Comparison of ENCODE assay signal across 9 cellular contexts in the genomic region with DNA sequence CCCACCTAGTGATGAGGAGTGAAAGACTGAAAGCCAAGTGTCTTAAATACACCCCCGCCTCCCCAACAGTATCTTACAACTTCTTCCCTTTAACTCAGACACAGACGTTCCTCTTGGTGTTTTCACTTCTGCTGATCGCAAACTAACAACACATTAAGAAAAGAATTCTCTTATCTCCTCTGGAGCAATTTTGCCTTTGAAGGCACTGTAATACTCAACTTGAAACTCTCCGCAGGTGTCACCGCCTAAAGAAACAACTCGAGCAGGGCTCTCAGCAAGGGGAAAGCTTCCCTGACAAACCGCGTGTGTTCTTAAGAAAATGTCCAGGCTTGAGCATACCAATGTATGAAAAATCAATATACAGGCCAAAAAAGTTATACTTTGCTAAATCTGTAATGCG. TPM values are rescaled to one million over a fixed set of nuclear protein-coding genes. Genes with fewer than 3 reads are reported as not detected.
DNase-seq lines count a peak whose midpoint lies in the region; ATAC-seq, FAIRE-seq and TF ChIP-seq lines count a peak whose summit lies in the region.
"Had no signal": no experiment of that assay in that cellular context is flagged by ENCODE, and none has a peak within 500 bp of the region (broad histone marks: within the 10 kb centered on the region; RNA-seq: fewer than 3 reads in every experiment).

No MANE protein-coding gene starts in this region.

- no peak overlapping the region for H2AFZ ChIP-seq in HepG2 (ENCODE audit: low read length)

- H3K79me2 ChIP-seq in HepG2 (ENCODE audit: insufficient read depth, low read length): no peaks in the 10 kb centered on the region

- peak overlapping the region; percentile 69 for H3K4me3 ChIP-seq in HUES6 (ENCODE audit: low read depth, low read length)
- H3K4me3 ChIP-seq in body of pancreas: peak overlapping the region in 1 of 2 donors; percentile 6
- H3K4me3 ChIP-seq in HepG2 (replicated peaks in 1 of 3; ENCODE audit: insufficient read depth in 1 of 3, low read depth in 2 of 3, low read length in 3 of 3): peak overlapping the region; percentile 35 to 49 (median 35); a peak in 5 of 6 replicates
- H3K4me3 ChIP-seq in transverse colon: peak overlapping the region; percentile 45 to 75 (median 67)

- FAIRE-seq in HepG2 (lab: Jason Lieb, UNC): no peak

- H3K4me1 ChIP-seq in HUES6 (ENCODE audit: control insufficient read depth, insufficient read depth, low read length) (peaks cover 4% of the 10 kb centered on the region; the same call in 1 of the 2 replicates), body of pancreas (peaks cover 16% of the 10 kb centered on the region), HepG2 (ENCODE audit: insufficient read depth, low read length) (peaks cover 23% of the 10 kb centered on the region), transverse colon (peaks cover 3 to 51% (median 20%) of the 10 kb centered on the region in 4 donors)

- H3K27ac ChIP-seq in HUES6 (ENCODE audit: low read depth, low read length): no peak overlapping the region; the same call in 1 of the 2 replicates
- H3K27ac ChIP-seq in body of pancreas: peak overlapping the region in 2 of 4 donors; percentile 52 to 71
- no peak overlapping the region for H3K27ac ChIP-seq in HepG2 (ENCODE audit: extremely low read length, insufficient read depth, low read length)
- H3K27ac ChIP-seq in transverse colon: peak overlapping the region; percentile 85 to 90 (median 89)

- WGBS in body of pancreas, 2 donors: 8 to 9% methylated on average over 9 of the region's 9 CpGs
- WGBS in HepG2 (ENCODE audit: low lambda C conversion rate): 11% methylated on average over 9 of the region's 9 CpGs
- 0 to 2% methylated on average over 2 to 9 of the region's 9 CpGs for WGBS in transverse colon (ENCODE audit: low coverage in 1 of 2), 2 donors

- H4K20me1 ChIP-seq in HepG2 (ENCODE audit: insufficient read depth, low read length): no peaks in the 10 kb centered on the region

- intact Hi-C loops in body of pancreas (cut with DNase I): loop anchor here (10.0 kb wide), 1 partner anchor 536 kb away; no protein-coding TSS in a partner anchor
- intact Hi-C loops in HepG2 (cut with micrococcal nuclease; ENCODE audit: unreplicated experiment): loop anchor here (5.0 kb wide), 1 partner anchor 529 kb away; no protein-coding TSS in a partner anchor
- intact Hi-C loops in transverse colon (cut with DNase I; ENCODE audit: low total_unique reads): loop anchor here (10.0 kb wide), 1 partner anchor 214 kb away; no protein-coding TSS in a partner anchor

- CTCF ChIA-PET in HepG2 (lab: Yijun Ruan, JAX; ENCODE audit: low intra/inter-chr PET ratio, low total read pairs): no interaction called here

- peak overlapping the region; percentile 81 for H3K4me2 ChIP-seq in HepG2 (ENCODE audit: low read depth, low read length)

- TF ChIP-seq RAD21 in HepG2 (CRISPR knock-in tag; IDR thresholded peaks at IDR 0.05): no peak

- TF ChIP-seq CTCF in body of pancreas (IDR thresholded peaks at IDR 0.05) (no peak), HepG2 (CRISPR knock-in tag; IDR thresholded peaks at IDR 0.05) (no peak), transverse colon (IDR thresholded peaks at IDR 0.05) (no peak)

- peak; percentile 2 for ATAC-seq in body of pancreas
- no peak for ATAC-seq in HepG2

- H3K9ac ChIP-seq in HUES6 (ENCODE audit: low read length) (peak overlapping the region; percentile 56), HepG2 (ENCODE audit: insufficient read depth, low read depth, low read length) (no peak overlapping the region; the same call in 1 of the 2 replicates)

- no peak for TF ChIP-seq POLR2A in body of pancreas (IDR thresholded peaks at IDR 0.05)
- no peak for TF ChIP-seq POLR2A in HepG2 (IDR thresholded peaks at IDR 0.05; ENCODE audit: insufficient read depth in 1 of 2, low read depth in 2 of 2, low read length in 2 of 2)
- TF ChIP-seq POLR2A in transverse colon (IDR thresholded peaks at IDR 0.05): no peak

- no peaks in the 10 kb centered on the region for H3K9me3 ChIP-seq in HUES6 (ENCODE audit: control insufficient read depth, insufficient read depth, low read depth, low read length)
- H3K9me3 ChIP-seq in body of pancreas: no peaks in the 10 kb centered on the region
- H3K9me3 ChIP-seq in HepG2 (ENCODE audit: low read length): no peaks in the 10 kb centered on the region
- no peaks in the 10 kb centered on the region for H3K9me3 ChIP-seq in transverse colon

- POLR2A ChIA-PET in HepG2 (lab: Yijun Ruan, JAX): no interaction called here

- no TSS peak for BruUV-seq in HepG2 (replicated peaks; lab: Mats Ljungman, UMichigan)

- no peaks in the 10 kb centered on the region for H3K36me3 ChIP-seq in HUES6 (ENCODE audit: control insufficient read depth, insufficient read depth, low read length)
- H3K36me3 ChIP-seq in body of pancreas (replicated peaks in 1 of 2; ENCODE audit: insufficient read depth in 1 of 2, low read depth in 2 of 2): no peaks in the 10 kb centered on the region
- no peaks in the 10 kb centered on the region for H3K36me3 ChIP-seq in HepG2 (replicated peaks in 1 of 2; ENCODE audit: control insufficient read depth in 1 of 2, insufficient read depth in 2 of 2, low read length in 2 of 2)
- H3K36me3 ChIP-seq in transverse colon: no peaks in the 10 kb centered on the region

- in situ Hi-C loops in HepG2 (cut with HindIII; ENCODE audit: extremely low pct_ligation_motif_present, low pct_unique_long_range_greater_than_20kb) (loop anchor here (25.0 kb wide), 1 partner anchor 544 kb away; no protein-coding TSS in a partner anchor), transverse colon (cut with MboI; ENCODE audit: low pct_ligation_motif_present in 1 of 4, low pct_unique_long_range_greater_than_20kb in 1 of 4, low sequenced_read_pairs in 3 of 4) (loop anchor here (25.0 kb wide), 2 partner anchors 206 to 544 kb away; no protein-coding TSS in a partner anchor)

- TF ChIP-seq EP300 in HepG2 (IDR thresholded peaks at IDR 0.05; ENCODE audit: low read depth in 2 of 2, low read length in 2 of 2) (no peak), HepG2 (CRISPR knock-in tag; IDR thresholded peaks at IDR 0.05; ENCODE audit: borderline replicate concordance) (no peak), transverse colon (IDR thresholded peaks at IDR 0.05; ENCODE audit: low read depth) (no peak)

- DNase-seq in NCI-H2171 treated with DMSO at 0.1 percent for 48 hours (lab: John Stamatoyannopoulos, UW) (peak; percentile 55), NCI-H2171 (lab: John Stamatoyannopoulos, UW) (no peak), body of pancreas (peak in 1 of 4 donors; percentile 6), HepG2 (ENCODE audit: low spot score) (no peak), transverse colon (no peak), NCI-H1105 treated with DMSO at 0.1 percent for 48 hours (lab: John Stamatoyannopoulos, UW) (no peak), activated gamma-delta T cell (lab: John Stamatoyannopoulos, UW) (no peak)
- DNase-seq: activated B cell treated with CpG ODN at 0.5 μM for 24 hours had no signal

- H3K27me3 ChIP-seq in HUES6 (ENCODE audit: control insufficient read depth, insufficient read depth, low read length) (peaks cover 17% of the 10 kb centered on the region), body of pancreas (no peaks in the 10 kb centered on the region), HepG2 (ENCODE audit: control insufficient read depth in 1 of 2, insufficient read depth in 2 of 2, low read length in 2 of 2) (peaks cover 0 to 10% of the 10 kb centered on the region in 2 experiments; a peak in 2 of 5 replicates), transverse colon (no peaks in the 10 kb centered on the region)

TF ChIP-seq in HepG2, 621 proteins besides CTCF, POLR2A, EP300 and RAD21 (continues in another document):
- no peak for TF ChIP-seq CHCHD3 (CRISPR knock-in tag; IDR thresholded peaks at IDR 0.05)
- TF ChIP-seq NCOA5 (CRISPR knock-in tag; IDR thresholded peaks at IDR 0.05): no peak
- TF ChIP-seq, protein P1, sequence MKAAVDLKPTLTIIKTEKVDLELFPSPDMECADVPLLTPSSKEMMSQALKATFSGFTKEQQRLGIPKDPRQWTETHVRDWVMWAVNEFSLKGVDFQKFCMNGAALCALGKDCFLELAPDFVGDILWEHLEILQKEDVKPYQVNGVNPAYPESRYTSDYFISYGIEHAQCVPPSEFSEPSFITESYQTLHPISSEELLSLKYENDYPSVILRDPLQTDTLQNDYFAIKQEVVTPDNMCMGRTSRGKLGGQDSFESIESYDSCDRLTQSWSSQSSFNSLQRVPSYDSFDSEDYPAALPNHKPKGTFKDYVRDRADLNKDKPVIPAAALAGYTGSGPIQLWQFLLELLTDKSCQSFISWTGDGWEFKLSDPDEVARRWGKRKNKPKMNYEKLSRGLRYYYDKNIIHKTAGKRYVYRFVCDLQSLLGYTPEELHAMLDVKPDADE (CRISPR knock-in tag; IDR thresholded peaks at IDR 0.05): no peak
- TF ChIP-seq HMG20B (CRISPR knock-in tag; conservative IDR thresholded peaks at IDR 0.05): no peak
- no peak for TF ChIP-seq ZKSCAN8 (CRISPR knock-in tag; IDR thresholded peaks at IDR 0.05; ENCODE audit: borderline replicate concordance)
- TF ChIP-seq ZMAT3 (CRISPR knock-in tag; conservative IDR thresholded peaks at IDR 0.05): no peak

RNA-seq across cellular contexts. Expression of a gene that starts 0.4 kb away (rescaled TPM):
- 1 to 10 TPM; 3.0 to 3.4 TPM for total RNA-seq in body of pancreas
- total RNA-seq in HepG2 (2016; rRNA removed; fragmentation: Illumina TruSeq; extraction: Trizol): 0.13 TPM in 1 of 2 replicates, not detected in the other
- total RNA-seq in HepG2 (2016; cell fraction: cytosol; rRNA removed; fragmentation: Illumina TruSeq; extraction: Trizol; ENCODE audit: low read depth): 0.09 TPM in 1 of 2 replicates, not detected in the other
- 0.13 TPM in 1 of 2 replicates, not detected in the other for total RNA-seq in HepG2 (2016; cell fraction: insoluble cytoplasmic fraction; rRNA removed; fragmentation: Illumina TruSeq; extraction: Trizol)
- not detected in 2 replicates for total RNA-seq in HepG2 (2016; cell fraction: membrane; rRNA removed; fragmentation: Illumina TruSeq; extraction: Trizol)
- total RNA-seq in HepG2 (2016; cell fraction: nucleus; rRNA removed; fragmentation: Illumina TruSeq; extraction: Trizol): not detected in 2 replicates
- 0.05 and 0.08 TPM in 2 replicates for polyA plus RNA-seq in HepG2 (2011; rRNA removed)
- 0.01 TPM in 1 of 2 replicates, not detected in the other for polyA plus RNA-seq in HepG2 (2011; cell fraction: cytosol; rRNA removed)
- 0.03 TPM in 1 of 2 replicates, not detected in the other for polyA plus RNA-seq in HepG2 (2011; cell fraction: nucleus; rRNA removed)
- polyA plus RNA-seq in HepG2 (2012): not detected in 2 replicates
- polyA plus RNA-seq in HepG2 (2016; cell fraction: cytosol; fragmentation: Illumina TruSeq; extraction: Trizol; ENCODE audit: low read depth): not detected in 2 replicates
- 0.21 TPM in 1 of 2 replicates, not detected in the other for polyA plus RNA-seq in HepG2 (2016; cell fraction: insoluble cytoplasmic fraction; fragmentation: Illumina TruSeq; extraction: Trizol; ENCODE audit: low read depth)
- polyA plus RNA-seq in HepG2 (2016; cell fraction: membrane; fragmentation: Illumina TruSeq; extraction: Trizol; ENCODE audit: low read depth): not detected in 2 replicates
- polyA plus RNA-seq in HepG2 (2016; cell fraction: nucleus; fragmentation: Illumina TruSeq; extraction: Trizol; ENCODE audit: insufficient read depth, low read depth): 0.11 and 0.19 TPM in 2 replicates
- 7.6 TPM in 1 of 2 replicates, not detected in the other for polyA minus RNA-seq in HepG2 (2011; rRNA and poly(A)+ RNA removed; ENCODE audit: low replicate concordance)
- polyA minus RNA-seq in HepG2 (2011; cell fraction: cytosol; rRNA and poly(A)+ RNA removed): not detected in 2 replicates
- 0.12 and 0.13 TPM in 2 replicates for polyA minus RNA-seq in HepG2 (2011; cell fraction: nucleus; rRNA and poly(A)+ RNA removed)
- total RNA-seq in transverse colon: 10 to 100 TPM; 34.0 to 83.8 (median 79.9) TPM
- total RNA-seq: activated B cell treated with CpG ODN at 0.5 μM for 24 hours had no signal

Comparison
In these comparisons a context has a peak if more than half of its experiments do, and no peak if none do; other contexts are left out.
1. H3K27ac ChIP-seq: peak in transverse colon (4 of 4); none in HUES6 (single experiment) and HepG2 (single experiment).
2. RNA of a gene that starts 0.4 kb away (total RNA-seq): 34.0 to 83.8 TPM in transverse colon; 3.0 to 3.4 TPM in body of pancreas and 0.09 to 0.13 TPM in HepG2; every median in the first group is over 4 times any median in the second.